In the genomic region with DNA sequence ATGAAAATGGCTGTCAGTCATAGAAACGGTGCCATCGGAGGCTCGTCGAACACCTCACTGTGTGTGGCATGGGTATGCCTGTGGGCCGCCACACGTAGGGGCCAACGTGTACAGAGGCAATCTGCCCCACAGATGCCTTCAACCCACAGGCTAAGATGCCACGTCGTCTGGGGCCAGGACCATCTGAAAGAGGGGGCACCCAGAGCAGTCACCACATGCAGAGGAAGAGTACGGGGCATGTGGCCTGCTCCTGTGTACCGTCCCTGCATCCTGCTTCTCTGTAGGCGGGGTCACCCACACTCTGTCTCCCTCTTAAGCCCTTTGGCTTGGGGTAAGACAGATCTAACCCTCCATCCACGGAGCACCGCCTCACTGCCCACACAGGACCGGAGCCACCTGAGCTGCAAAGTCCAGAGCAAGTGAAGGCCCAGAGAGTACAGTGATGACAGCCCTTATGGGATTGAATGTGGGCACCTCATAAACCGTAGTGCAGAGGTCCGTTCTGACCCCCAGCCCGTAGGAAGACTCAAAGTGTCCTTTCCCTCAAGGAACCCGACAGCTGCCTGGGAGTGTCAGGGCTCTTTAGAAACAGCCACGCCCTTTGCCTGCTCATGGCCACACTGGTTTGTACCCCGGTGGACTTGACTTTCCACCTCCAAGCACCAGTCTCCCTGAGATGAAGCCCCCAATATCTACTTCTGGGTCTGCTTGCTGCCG, we compare ENCODE assay signal across 15 cellular contexts.
A peak's percentile ranks its signal among the peaks of the same experiment; 100 is the strongest.
DNase-seq lines count a peak whose midpoint lies in the region; ATAC-seq lines count a peak whose summit lies in the region.
"Had no signal": no experiment of that assay in that cellular context is flagged by ENCODE, and none has a peak within 500 bp of the region (broad histone marks: within the 10 kb centered on the region; RNA-seq: fewer than 3 reads in every experiment).

No MANE protein-coding gene starts in this region.

- peak; percentile 33 for DNase-seq in EH (ENCODE audit: low read depth)
- DNase-seq in LoVo (ENCODE audit: low spot score) = peak; percentile 17
- DNase-seq in epithelial cell of prostate (ENCODE audit: low read depth, low spot score) = no peak
- peak; percentile 70 for DNase-seq in posterior vena cava (ENCODE audit: low spot score)
- no peak for DNase-seq in left colon
- no peak for DNase-seq in activated naive CD4-positive, alpha-beta T cell treated with Interleukin-2 at 50 U/mL for 16 hours
- DNase-seq in NCI-H345 treated with DMSO at 0.1 percent for 48 hours (lab: John Stamatoyannopoulos, UW; ENCODE audit: unreplicated experiment) = no peak
- DNase-seq: activated CD4-positive, alpha-beta T cell treated with anti-CD3 and anti-CD28 coated beads for 48 hours; cortex of kidney; midbrain; NCI-H1694; stimulated activated CD4-positive, alpha-beta T cell treated with anti-CD3 and anti-CD28 coated beads, Interleukin-1b, Interleukin-23, amount 100 ng/mL, for 48 hours; substantia nigra had no signal

- peak overlapping the region; percentile 66 for H3K27ac ChIP-seq in epithelial cell of prostate
- H3K27ac ChIP-seq: KMS-11 had no signal

- ATAC-seq in left colon (no peak), GM18867 (IDR thresholded peaks at IDR 0.05; ENCODE audit: unreplicated experiment) (no peak)

- intact Hi-C loops in posterior vena cava (cut with DNase I) = no loop called here
- intact Hi-C loops in left colon (cut with DNase I, micrococcal nuclease) = no loop called here

Comparison
In these comparisons a context has a peak if more than half of its experiments do, and no peak if none do; other contexts are left out.
1. DNase-seq: peak in EH (single experiment), LoVo (single experiment) and posterior vena cava (single experiment); none in epithelial cell of prostate (single experiment), left colon (0 of 2), activated naive CD4-positive, alpha-beta T cell treated with Interleukin-2 at 50 U/mL for 16 hours (single experiment) and NCI-H345 treated with DMSO at 0.1 percent for 48 hours (single experiment).